ENCODE assay signal across 15 cellular contexts in genomic region chr11:120900642-120901041, GRCh38.
"Had no signal": no experiment of that assay in that cellular context is flagged by ENCODE, and none has a peak within 500 bp of the region (broad histone marks: within the 10 kb centered on the region; RNA-seq: fewer than 3 reads in every experiment).

No MANE protein-coding gene starts in this region.

- H3K4me3 Mint-ChIP-seq: activated CD4-positive, alpha-beta T cell treated with anti-CD3 and anti-CD28 coated beads, Interleukin-2, amount 10 ng/mL, durations not matched to agents 7 days and 5 days; activated naive CD8-positive, alpha-beta T cell treated with anti-CD3 and anti-CD28 coated beads, Interleukin-2, amount 10 ng/mL, durations not matched to agents 7 days and 5 days; nephron; stimulated activated naive CD8-positive, alpha-beta T cell treated with anti-CD3 and anti-CD28 coated beads, Interleukin-15, amount 100 ng/mL, for 72 hours had no signal

- H3K4me1 Mint-ChIP-seq: activated CD4-positive, alpha-beta T cell treated with anti-CD3 and anti-CD28 coated beads, Interleukin-2, amount 10 ng/mL, durations not matched to agents 7 days and 5 days; activated naive CD8-positive, alpha-beta T cell treated with anti-CD3 and anti-CD28 coated beads, Interleukin-2, amount 10 ng/mL, durations not matched to agents 7 days and 5 days; nephron; stimulated activated naive CD8-positive, alpha-beta T cell treated with anti-CD3 and anti-CD28 coated beads, Interleukin-15, amount 100 ng/mL, for 72 hours had no signal

- H3K27me3 Mint-ChIP-seq: activated CD4-positive, alpha-beta T cell treated with anti-CD3 and anti-CD28 coated beads, Interleukin-2, amount 10 ng/mL, durations not matched to agents 7 days and 5 days had no signal

- DNase-seq: activated CD4-positive, alpha-beta T cell treated with anti-CD3 and anti-CD28 coated beads, Interleukin-2, amount 10 ng/mL, durations not matched to agents 7 days and 5 days; activated CD8-positive, alpha-beta memory T cell treated with anti-CD3 and anti-CD28 coated beads, Interleukin-2, amount 50 U/mL, for 48 hours; activated gamma-delta T cell treated with Interleukin-2 at 50 U/mL for 16 hours; activated naive CD8-positive, alpha-beta T cell treated with anti-CD3 and anti-CD28 coated beads, Interleukin-2, amount 10 ng/mL, durations not matched to agents 7 days and 5 days; cortex of kidney; effector CD8-positive, alpha-beta T cell; foreskin melanocyte; mesenchymal stem cell; right cardiac atrium; stimulated activated naive CD8-positive, alpha-beta T cell treated with anti-CD3 and anti-CD28 coated beads, Interleukin-15, amount 100 ng/mL, for 72 hours; testis; upper lobe of right lung had no signal

- H3K36me3 Mint-ChIP-seq: activated naive CD8-positive, alpha-beta T cell treated with anti-CD3 and anti-CD28 coated beads, Interleukin-2, amount 10 ng/mL, durations not matched to agents 7 days and 5 days had no signal

- ATAC-seq: stimulated activated naive CD8-positive, alpha-beta T cell treated with anti-CD3 and anti-CD28 coated beads, Interleukin-15, amount 100 ng/mL, for 72 hours; upper lobe of right lung had no signal

- H3K27ac ChIP-seq: prostate gland, testis, upper lobe of right lung had no signal

- H3K4me1 ChIP-seq: prostate gland, testis, upper lobe of right lung had no signal

- H3K27me3 ChIP-seq: testis, upper lobe of right lung had no signal

- H3K9me3 ChIP-seq: prostate gland, testis, upper lobe of right lung had no signal

- H3K27ac Mint-ChIP-seq: activated CD4-positive, alpha-beta T cell treated with anti-CD3 and anti-CD28 coated beads, Interleukin-2, amount 10 ng/mL, durations not matched to agents 7 days and 5 days; activated naive CD8-positive, alpha-beta T cell treated with anti-CD3 and anti-CD28 coated beads, Interleukin-2, amount 10 ng/mL, durations not matched to agents 7 days and 5 days; nephron had no signal

- H3K36me3 ChIP-seq: prostate gland, upper lobe of right lung had no signal

- H3K9me3 Mint-ChIP-seq: activated CD4-positive, alpha-beta T cell treated with anti-CD3 and anti-CD28 coated beads, Interleukin-2, amount 10 ng/mL, durations not matched to agents 7 days and 5 days; activated naive CD8-positive, alpha-beta T cell treated with anti-CD3 and anti-CD28 coated beads, Interleukin-2, amount 10 ng/mL, durations not matched to agents 7 days and 5 days; nephron; stimulated activated naive CD8-positive, alpha-beta T cell treated with anti-CD3 and anti-CD28 coated beads, Interleukin-15, amount 100 ng/mL, for 72 hours had no signal

- H3K4me3 ChIP-seq: prostate gland, smooth muscle cell, testis, upper lobe of right lung had no signal
